In genomic region chr3:127404614-127405598, GRCh38 we compare ENCODE assay signal across 1 cellular context.
TF ChIP-seq lines count a peak whose summit lies in the region.

No MANE protein-coding gene starts in this region.

TF ChIP-seq in H1, 55 proteins besides CTCF, POLR2A, EP300 and RAD21:
- TF ChIP-seq SIN3A (conservative IDR thresholded peaks at IDR 0.05 in 1 of 2, IDR thresholded peaks at IDR 0.05 in 1 of 2; ENCODE audit: low read depth in 1 of 2, low read length in 2 of 2) (no peak), RXRA (IDR thresholded peaks at IDR 0.05; ENCODE audit: insufficient read depth, low read depth, low read length) (no peak), RBBP5 (IDR thresholded peaks at IDR 0.05; ENCODE audit: borderline replicate concordance, low read depth, low read length) (no peak), SRF (IDR thresholded peaks at IDR 0.05; ENCODE audit: low read depth, low read length) (no peak), SUZ12 (IDR thresholded peaks at IDR 0.05; ENCODE audit: low read length) (no peak), CBX8 (IDR thresholded peaks at IDR 0.05; ENCODE audit: borderline replicate concordance, low read depth, low read length) (no peak), YY1 (IDR thresholded peaks at IDR 0.05; ENCODE audit: low read depth, low read length) (no peak), CREB1 (IDR thresholded peaks at IDR 0.05) (no peak)
TF ChIP-seq in H1: peak in this region for 0.
